ENCODE assay signal across 13 cellular contexts in genomic region chr6:142030115-142030619, GRCh38.
DNase-seq lines count a peak whose midpoint lies in the region; ATAC-seq and TF ChIP-seq lines count a peak whose summit lies in the region.
"Had no signal": no experiment of that assay in that cellular context is flagged by ENCODE, and none has a peak within 500 bp of the region (broad histone marks: within the 10 kb centered on the region; RNA-seq: fewer than 3 reads in every experiment).

No MANE protein-coding gene starts in this region.

- H3K4me1 Mint-ChIP-seq in endodermal cell (peaks cover 4% of the 10 kb centered on the region), osteocyte (ENCODE audit: unreplicated experiment) (peaks cover 2% of the 10 kb centered on the region)
- H3K4me1 Mint-ChIP-seq: activated T-helper 17 cell treated with anti-CD3 and anti-CD28 coated beads, Interleukin-2, amount 50 U/mL, for 72 hours had no signal

- H3K36me3 ChIP-seq in endodermal cell (ENCODE audit: control insufficient read depth, insufficient read depth, low read length): no peaks in the 10 kb centered on the region
- no peaks in the 10 kb centered on the region for H3K36me3 ChIP-seq in transverse colon
- H3K36me3 ChIP-seq: esophagus squamous epithelium had no signal

- in situ Hi-C loops in transverse colon (cut with MboI; ENCODE audit: low pct_ligation_motif_present in 1 of 4, low pct_unique_long_range_greater_than_20kb in 1 of 4, low sequenced_read_pairs in 3 of 4): no loop called here

- no peak for TF ChIP-seq EP300 in transverse colon (IDR thresholded peaks at IDR 0.05; ENCODE audit: low read depth)

- H3K27me3 Mint-ChIP-seq in endodermal cell (ENCODE audit: insufficient read depth): no peaks in the 10 kb centered on the region
- H3K27me3 Mint-ChIP-seq in osteocyte (ENCODE audit: unreplicated experiment): no peaks in the 10 kb centered on the region

- TF ChIP-seq CTCF in endodermal cell (conservative IDR thresholded peaks at IDR 0.05): no peak
- no peak for TF ChIP-seq CTCF in osteocyte (IDR thresholded peaks at IDR 0.05)
- TF ChIP-seq CTCF in transverse colon (IDR thresholded peaks at IDR 0.05): no peak

- intact Hi-C loops in transverse colon (cut with DNase I; ENCODE audit: low total_unique reads): no loop called here
- intact Hi-C loops in left ventricle myocardium superior (cut with micrococcal nuclease): no loop called here

- no peak overlapping the region for H3K9ac ChIP-seq in endodermal cell (ENCODE audit: extremely low read depth, low read length, poor library complexity, severe bottlenecking)

- no peak overlapping the region for H3K27ac ChIP-seq in endodermal cell (ENCODE audit: low read depth, low read length)
- H3K27ac ChIP-seq in transverse colon: no peak overlapping the region
- H3K27ac ChIP-seq: esophagus squamous epithelium had no signal

- peaks cover 15% of the 10 kb centered on the region for H3K9me3 Mint-ChIP-seq in endodermal cell
- peaks cover 10% of the 10 kb centered on the region for H3K9me3 Mint-ChIP-seq in osteocyte (ENCODE audit: unreplicated experiment)

- 79 to 91% methylated on average over 11 of the region's 11 CpGs for WGBS in endodermal cell (ENCODE audit: insufficient coverage in 1 of 2, insufficient read length in 1 of 2), 2 experiments
- WGBS in transverse colon (ENCODE audit: low coverage in 1 of 2), 2 donors: 85 to 92% methylated on average over 2 to 11 of the region's 11 CpGs

- peaks cover 3% of the 10 kb centered on the region for H3K36me3 Mint-ChIP-seq in endodermal cell (ENCODE audit: low read depth)
- H3K36me3 Mint-ChIP-seq in osteocyte (ENCODE audit: unreplicated experiment): peaks cover 3% of the 10 kb centered on the region

- ATAC-seq in GM19023 (IDR thresholded peaks at IDR 0.05; ENCODE audit: unreplicated experiment): peak; percentile 58
- ATAC-seq in GM18909 (IDR thresholded peaks at IDR 0.05; ENCODE audit: poor library complexity, unreplicated experiment): no peak
- no peak for ATAC-seq in left ventricle myocardium superior
- ATAC-seq: activated T-helper 17 cell treated with anti-CD3 and anti-CD28 coated beads, Interleukin-2, amount 50 U/mL, for 72 hours had no signal

- H3K4me1 ChIP-seq in endodermal cell (ENCODE audit: control insufficient read depth, insufficient read depth, low read length) (no peaks in the 10 kb centered on the region), transverse colon (no peaks in the 10 kb centered on the region)
- H3K4me1 ChIP-seq: esophagus squamous epithelium had no signal

- H3K27me3 ChIP-seq in endodermal cell (ENCODE audit: control insufficient read depth, insufficient read depth, low read length, poor library complexity, severe bottlenecking) (no peaks in the 10 kb centered on the region), transverse colon (no peaks in the 10 kb centered on the region)

- H3K4me3 ChIP-seq in endodermal cell (ENCODE audit: low read length) (no peak overlapping the region), transverse colon (no peak overlapping the region)
- H3K4me3 ChIP-seq: esophagus squamous epithelium had no signal

- TF ChIP-seq POLR2A in transverse colon (IDR thresholded peaks at IDR 0.05): no peak

- H3K27ac Mint-ChIP-seq in endodermal cell: no peak overlapping the region
- peak overlapping the region; percentile 82 for H3K27ac Mint-ChIP-seq in osteocyte (ENCODE audit: unreplicated experiment)
- H3K27ac Mint-ChIP-seq: activated T-helper 17 cell treated with anti-CD3 and anti-CD28 coated beads, Interleukin-2, amount 50 U/mL, for 72 hours had no signal

- DNase-seq in M059J (ENCODE audit: low read depth): peak; percentile 49
- peak; percentile 54 for DNase-seq in endodermal cell
- no peak for DNase-seq in osteocyte (ENCODE audit: extremely low spot score, unreplicated experiment)
- no peak for DNase-seq in H4 (ENCODE audit: low spot score)
- DNase-seq in transverse colon: no peak
- no peak for DNase-seq in left ventricle myocardium superior
- DNase-seq: esophagus squamous epithelium; GF-D8; NCI-H2227 treated with DMSO at 0.1 percent for 48 hours; stimulated activated CD4-positive, alpha-beta T cell treated with anti-CD3 and anti-CD28 coated beads, Interleukin-4, amount 100 ng/mL, for 4 hours had no signal

- peaks cover 10% of the 10 kb centered on the region for H3K9me3 ChIP-seq in endodermal cell (ENCODE audit: control insufficient read depth, low read length)
- H3K9me3 ChIP-seq in transverse colon: peaks cover 0 to 2% of the 10 kb centered on the region in 2 donors
- H3K9me3 ChIP-seq: esophagus squamous epithelium had no signal

- H3K4me3 Mint-ChIP-seq in endodermal cell (peak overlapping the region; percentile 52), osteocyte (ENCODE audit: unreplicated experiment) (peak overlapping the region; percentile 79)
- H3K4me3 Mint-ChIP-seq: activated T-helper 17 cell treated with anti-CD3 and anti-CD28 coated beads, Interleukin-2, amount 50 U/mL, for 72 hours had no signal

Comparison
In these comparisons a context has a peak if more than half of its experiments do, and no peak if none do; other contexts are left out.
1. DNase-seq: peak in M059J (single experiment) and endodermal cell (single experiment); none in osteocyte (single experiment), H4 (single experiment), transverse colon (single experiment) and left ventricle myocardium superior (single experiment).